Comparison of ENCODE assay signal across 8 cellular contexts in the genomic region with DNA sequence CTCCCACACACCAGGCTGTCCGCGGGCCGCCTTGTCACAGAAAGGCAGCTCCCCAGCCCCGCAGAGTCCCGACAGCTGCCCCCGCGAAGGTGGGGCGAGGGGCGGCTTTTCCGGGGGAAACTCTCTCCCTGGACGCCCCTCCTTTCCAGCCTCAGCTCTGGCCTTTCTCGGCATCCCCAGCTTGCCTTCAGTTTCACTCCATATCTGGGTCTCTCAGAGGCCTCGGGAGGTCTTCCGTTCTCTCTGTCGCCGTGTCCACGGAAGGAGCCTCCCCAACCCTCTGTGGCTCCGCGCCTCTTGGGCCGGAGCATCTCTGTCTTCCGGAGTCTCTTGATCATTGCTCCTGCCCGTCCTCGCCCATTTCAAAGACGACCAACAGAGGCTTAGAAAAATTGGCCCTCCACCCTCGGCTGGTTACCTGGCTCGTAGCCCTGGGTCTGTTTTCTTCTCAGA.
DNase-seq lines count a peak whose midpoint lies in the region; ATAC-seq and TF ChIP-seq lines count a peak whose summit lies in the region.

No MANE protein-coding gene starts in this region.

- ATAC-seq in GM18505 (IDR thresholded peaks at IDR 0.05; ENCODE audit: unreplicated experiment) (peak; percentile 20), HG03159 (IDR thresholded peaks at IDR 0.05; ENCODE audit: unreplicated experiment) (peak; percentile 33), GM18873 (IDR thresholded peaks at IDR 0.05; ENCODE audit: low FRiP score, unreplicated experiment) (no peak)
- ATAC-seq in effector memory CD8-positive, alpha-beta T cell (replicated peaks) = peak; percentile 31

- DNase-seq in effector memory CD8-positive, alpha-beta T cell = no peak
- DNase-seq in cerebellar cortex (ENCODE audit: low spot score) (no peak), NCI-H2227 (lab: John Stamatoyannopoulos, UW; ENCODE audit: unreplicated experiment) (no peak)
- DNase-seq in stimulated activated CD4-positive, alpha-beta T cell treated with anti-CD3 and anti-CD28 coated beads, Interleukin-12 subunit alpha, Interleukin-12 subunit beta, amount 100 ng/mL, for 4 hours = no peak

- H3K4me1 Mint-ChIP-seq in effector memory CD8-positive, alpha-beta T cell (ENCODE audit: low read depth in 2 of 2) = peaks cover 27 to 28% of the 10 kb centered on the region in 2 donors

- H3K36me3 ChIP-seq in rectal smooth muscle tissue (ENCODE audit: control insufficient read depth, insufficient read depth, low read length) = no peaks in the 10 kb centered on the region

- no peaks in the 10 kb centered on the region for H3K9me3 Mint-ChIP-seq in effector memory CD8-positive, alpha-beta T cell

- H3K4me3 ChIP-seq in rectal smooth muscle tissue (ENCODE audit: low read length) = peak overlapping the region; percentile 47

- TF ChIP-seq POLR2A in GM18505 (IDR thresholded peaks at IDR 0.05; ENCODE audit: borderline replicate concordance, extremely low read depth, insufficient read depth, insufficient read length) = no peak

- peaks cover 52 to 99% of the 10 kb centered on the region in 2 donors for H3K27me3 Mint-ChIP-seq in effector memory CD8-positive, alpha-beta T cell

- no peak overlapping the region for H3K27ac ChIP-seq in rectal smooth muscle tissue (ENCODE audit: low read depth, low read length)

- H3K27me3 ChIP-seq in rectal smooth muscle tissue (ENCODE audit: control insufficient read depth, insufficient read depth, low read length) = peaks cover 61% of the 10 kb centered on the region

- peaks cover 6% of the 10 kb centered on the region for H3K4me1 ChIP-seq in rectal smooth muscle tissue (ENCODE audit: control insufficient read depth, insufficient read depth, low read length)

- H3K4me3 Mint-ChIP-seq in effector memory CD8-positive, alpha-beta T cell = peak overlapping the region; percentile 84 to 90

- no peak overlapping the region for H3K9ac ChIP-seq in rectal smooth muscle tissue (ENCODE audit: low read length)

- H3K27ac Mint-ChIP-seq in effector memory CD8-positive, alpha-beta T cell = peak overlapping the region in 1 of 2 donors; percentile 69

- peaks cover 13% of the 10 kb centered on the region for H3K36me3 Mint-ChIP-seq in effector memory CD8-positive, alpha-beta T cell (ENCODE audit: insufficient read depth)
